24 cellular contexts compared by ENCODE assay signal in the genomic region with DNA sequence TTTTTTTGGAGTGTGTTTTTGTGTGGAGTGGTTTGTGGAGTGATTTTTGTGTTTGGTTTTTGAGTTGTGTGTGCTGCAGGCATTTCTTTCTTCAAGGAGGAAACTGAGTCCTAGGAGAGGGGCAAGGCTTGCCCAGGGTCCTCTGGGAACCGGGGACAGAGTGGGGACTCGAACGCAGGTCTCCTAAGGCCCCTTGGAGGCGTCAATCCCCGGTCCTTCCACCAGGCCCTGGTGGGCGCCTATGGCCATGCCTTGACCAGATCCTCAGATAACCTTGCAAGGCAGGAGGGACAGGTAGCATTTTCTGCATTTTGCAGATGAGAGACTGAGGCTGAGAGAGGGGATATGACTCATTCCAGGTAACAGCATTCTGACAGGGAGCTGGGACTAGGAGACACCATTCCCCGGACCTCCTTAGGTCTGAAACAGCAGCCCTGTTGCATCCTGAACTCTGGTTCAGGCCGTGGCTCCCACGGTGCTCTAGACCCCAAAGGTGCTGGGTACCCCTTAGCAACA. TPM values are rescaled to one million over a fixed set of nuclear protein-coding genes. Genes with fewer than 3 reads are reported as not detected.
"Had no signal": no experiment of that assay in that cellular context is flagged by ENCODE, and none has a peak within 500 bp of the region (broad histone marks: within the 10 kb centered on the region; RNA-seq: fewer than 3 reads in every experiment).

No MANE protein-coding gene starts in this region.

- H3K4me1 Mint-ChIP-seq: activated naive CD4-positive, alpha-beta T cell treated with anti-CD3 and anti-CD28 coated beads, Interleukin-2, amount 50 U/mL, for 24 hours had no signal

- H3K4me2 ChIP-seq: KMS-11 had no signal

- H3K27ac ChIP-seq: breast epithelium, KMS-11, SJSA1 had no signal

- H3K27ac Mint-ChIP-seq: activated CD8-positive, alpha-beta T cell treated with anti-CD3 and anti-CD28 coated beads, Interleukin-2, amount 10 ng/mL, durations not matched to agents 7 days and 5 days; activated naive CD4-positive, alpha-beta T cell treated with anti-CD3 and anti-CD28 coated beads, Interleukin-2, amount 50 U/mL, for 24 hours had no signal

- H3K4me3 Mint-ChIP-seq: activated CD8-positive, alpha-beta T cell treated with anti-CD3 and anti-CD28 coated beads, Interleukin-2, amount 10 ng/mL, durations not matched to agents 7 days and 5 days; activated naive CD4-positive, alpha-beta T cell treated with anti-CD3 and anti-CD28 coated beads, Interleukin-2, amount 50 U/mL, for 24 hours had no signal

- H3K36me3 ChIP-seq: breast epithelium, MG63, SJSA1 had no signal

- H3K27me3 Mint-ChIP-seq: activated naive CD4-positive, alpha-beta T cell treated with anti-CD3 and anti-CD28 coated beads, Interleukin-2, amount 50 U/mL, for 24 hours had no signal

- DNase-seq: activated CD4-positive, alpha-beta T cell treated with anti-CD3 and anti-CD28 coated beads for 48 hours; activated CD4-positive, alpha-beta T cell treated with anti-CD3 and anti-CD28 coated beads, Interleukin-2, amount 50 U/mL, for 4 hours; activated CD4-positive, CD25-positive, alpha-beta regulatory T cell treated with anti-CD3 and anti-CD28 coated beads, Interleukin-2, amount 50 U/mL, for 72 hours; activated CD8-positive, alpha-beta memory T cell treated with anti-CD3 and anti-CD28 coated beads, Interleukin-2, amount 50 U/mL, for 48 hours; activated CD8-positive, alpha-beta T cell treated with anti-CD3 and anti-CD28 coated beads, Interleukin-2, amount 10 ng/mL, durations not matched to agents 7 days and 5 days; activated effector memory CD4-positive, alpha-beta T cell treated with Interleukin-2 at 50 U/mL for 16 hours; activated naive CD4-positive, alpha-beta T cell; activated T-cell treated with anti-CD3 and anti-CD28 coated beads, Interleukin-2, amount 50 U/mL, for 1 hour; MG63; MV-4-11; NCI-H1092 treated with DMSO at 0.1 percent for 48 hours; NCI-H1417 treated with DMSO at 0.1 percent for 48 hours; NCI-H1694 treated with DMSO at 0.1 percent for 48 hours; NCI-H2029 treated with DMSO at 0.1 percent for 48 hours; NCI-H345; NCI-H510A; NCI-H526 treated with DMSO at 0.1 percent for 48 hours; NCI-H82; SW 1271 had no signal

- H3K9me3 ChIP-seq: breast epithelium, MG63, SJSA1 had no signal

- H3K9ac ChIP-seq: KMS-11 had no signal

- H3K4me1 ChIP-seq: breast epithelium, SJSA1 had no signal

- H3K27me3 ChIP-seq: breast epithelium, MG63, SJSA1 had no signal

- H3K36me3 Mint-ChIP-seq: activated naive CD4-positive, alpha-beta T cell treated with anti-CD3 and anti-CD28 coated beads, Interleukin-2, amount 50 U/mL, for 24 hours had no signal

- H3K4me3 ChIP-seq: breast epithelium, MG63, SJSA1 had no signal

- H3K9me3 Mint-ChIP-seq: activated naive CD4-positive, alpha-beta T cell treated with anti-CD3 and anti-CD28 coated beads, Interleukin-2, amount 50 U/mL, for 24 hours had no signal

RNA-seq across cellular contexts. Expression of gene MYO7A, which starts 39.1 kb away (rescaled TPM):
- total RNA-seq: activated CD8-positive, alpha-beta T cell treated with anti-CD3 and anti-CD28 coated beads, Interleukin-2, amount 10 ng/mL, durations not matched to agents 7 days and 5 days; OCI-LY7; SJSA1 had no signal
